9 cellular contexts compared by ENCODE assay signal in the genomic region with DNA sequence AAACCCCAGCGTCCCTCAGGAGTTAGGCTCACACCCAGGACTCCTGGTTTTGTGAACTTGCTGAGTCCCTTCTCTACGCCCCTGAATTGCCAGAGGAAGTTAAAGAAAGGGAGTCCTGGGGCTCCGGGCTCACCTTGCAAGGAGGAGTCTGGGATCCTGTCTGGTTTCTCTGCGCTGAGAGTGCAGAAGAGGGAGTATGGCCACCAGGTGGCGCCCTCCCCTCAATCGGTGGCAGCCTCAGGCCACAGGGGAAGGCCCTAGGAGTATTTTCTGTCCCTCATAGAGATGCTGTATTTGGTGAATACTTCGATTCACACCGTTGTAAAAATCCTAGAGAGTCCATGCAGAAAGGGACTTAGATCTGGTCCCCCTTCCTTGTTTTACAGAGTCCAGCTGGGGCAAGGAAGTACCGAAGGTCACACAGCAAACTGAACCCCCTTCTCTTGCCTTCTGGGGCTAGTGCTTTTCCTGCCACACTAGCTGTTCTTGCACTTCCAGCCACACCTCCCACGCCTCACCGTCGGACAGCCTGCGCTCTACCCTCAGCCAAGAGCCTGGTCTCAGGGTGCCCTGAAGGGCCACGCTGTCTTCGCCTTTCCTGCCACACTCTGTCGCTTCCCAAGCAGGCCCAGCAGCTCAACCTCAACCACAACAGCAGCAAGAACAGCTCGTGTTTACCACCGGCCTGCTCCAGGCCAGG. TPM values are rescaled to one million over a fixed set of nuclear protein-coding genes. Genes with fewer than 3 reads are reported as not detected.
DNase-seq lines count a peak whose midpoint lies in the region; TF ChIP-seq lines count a peak whose summit lies in the region.
"Had no signal": no experiment of that assay in that cellular context is flagged by ENCODE, and none has a peak within 500 bp of the region (broad histone marks: within the 10 kb centered on the region; RNA-seq: fewer than 3 reads in every experiment).

No MANE protein-coding gene starts in this region.

- no peaks in the 10 kb centered on the region for H3K36me3 Mint-ChIP-seq in immature natural killer cell

- no peak overlapping the region for H3K27ac Mint-ChIP-seq in immature natural killer cell

- TF ChIP-seq CTCF in astrocyte of the spinal cord (IDR thresholded peaks at IDR 0.05; ENCODE audit: low read depth, low read length), result peak; percentile 92

- H3K4me3 ChIP-seq in astrocyte of the spinal cord (ENCODE audit: low read depth, low read length), result no peak overlapping the region
- H3K4me3 ChIP-seq: skin epidermis had no signal

- H3K27me3 Mint-ChIP-seq in immature natural killer cell (ENCODE audit: low read depth in 3 of 3), result peaks cover 5 to 28% (median 6%) of the 10 kb centered on the region in 3 donors

- no peak overlapping the region for H3K4me3 Mint-ChIP-seq in immature natural killer cell

- POLR2A ChIA-PET in HEK293T (lab: Yijun Ruan, JAX), result interaction anchor here (0.7 to 1.2 kb wide), 3 partner anchors 10 to 142 kb away, joined by 3 to 5 read pairs (median 3); a partner anchor contains a TSS

- H3K4me1 Mint-ChIP-seq in immature natural killer cell, result no peaks in the 10 kb centered on the region

- CTCF ChIA-PET in HEK293T (lab: Yijun Ruan, JAX), result interaction anchor here (0.5 to 3.3 kb wide), 12 partner anchors 9 to 172 kb away, joined by 3 to 43 read pairs (median 6); no protein-coding TSS in a partner anchor

- in situ Hi-C loops in astrocyte of the spinal cord (cut with HindIII; ENCODE audit: low sequenced_read_pairs), result no loop called here

- DNase-seq in NCI-H2081 (lab: John Stamatoyannopoulos, UW) (peak; percentile 62 to 65), NCI-H2081 treated with DMSO at 0.1 percent for 48 hours (lab: John Stamatoyannopoulos, UW) (no peak), HEK293T (ENCODE audit: extremely low spot score) (peak; percentile 88), MV-4-11 (lab: John Stamatoyannopoulos, UW) (peak; percentile 32), T-helper 9 cell (peak; percentile 76), astrocyte of the spinal cord (ENCODE audit: low read depth, low spot score) (peak; percentile 63), immature natural killer cell (peak; percentile 55 to 61 (median 57))
- DNase-seq in stimulated activated CD4-positive, alpha-beta T cell treated with anti-CD3 and anti-CD28 coated beads, Interleukin-15, amount 100 ng/mL, for 1 hour (ENCODE audit: low read depth in 1 of 2, low spot score in 1 of 2), result peak; percentile 51 to 74

- H3K9me3 Mint-ChIP-seq in immature natural killer cell, result no peaks in the 10 kb centered on the region

TF ChIP-seq in HEK293T, 16 proteins besides CTCF, POLR2A, EP300 and RAD21:
- TF ChIP-seq ZNF384 (IDR thresholded peaks at IDR 0.05) (no peak), L3MBTL2 (conservative IDR thresholded peaks at IDR 0.05) (no peak), SP1 (IDR thresholded peaks at IDR 0.05) (no peak), ELF4 (IDR thresholded peaks at IDR 0.05) (no peak), FOXK2 (IDR thresholded peaks at IDR 0.05) (no peak), SUZ12 (IDR thresholded peaks at IDR 0.05) (no peak), FOXA1 (IDR thresholded peaks at IDR 0.05) (no peak), NFRKB (IDR thresholded peaks at IDR 0.05) (no peak), ARNT (IDR thresholded peaks at IDR 0.05) (no peak), HDGF (IDR thresholded peaks at IDR 0.05; ENCODE audit: borderline replicate concordance) (no peak), BHLHE40 (IDR thresholded peaks at IDR 0.05; ENCODE audit: borderline replicate concordance) (no peak), CTBP1 (IDR thresholded peaks at IDR 0.05; ENCODE audit: borderline replicate concordance) (no peak), LEF1 (IDR thresholded peaks at IDR 0.05; ENCODE audit: borderline replicate concordance) (no peak)
- TF ChIP-seq, protein P1, sequence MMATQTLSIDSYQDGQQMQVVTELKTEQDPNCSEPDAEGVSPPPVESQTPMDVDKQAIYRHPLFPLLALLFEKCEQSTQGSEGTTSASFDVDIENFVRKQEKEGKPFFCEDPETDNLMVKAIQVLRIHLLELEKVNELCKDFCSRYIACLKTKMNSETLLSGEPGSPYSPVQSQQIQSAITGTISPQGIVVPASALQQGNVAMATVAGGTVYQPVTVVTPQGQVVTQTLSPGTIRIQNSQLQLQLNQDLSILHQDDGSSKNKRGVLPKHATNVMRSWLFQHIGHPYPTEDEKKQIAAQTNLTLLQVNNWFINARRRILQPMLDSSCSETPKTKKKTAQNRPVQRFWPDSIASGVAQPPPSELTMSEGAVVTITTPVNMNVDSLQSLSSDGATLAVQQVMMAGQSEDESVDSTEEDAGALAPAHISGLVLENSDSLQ (IDR thresholded peaks at IDR 0.05), result no peak
TF ChIP-seq in HEK293T: peak in this region for 0.

RNA-seq across cellular contexts. Expression of a gene that starts 10.2 kb away (rescaled TPM):
- polyA plus RNA-seq in immature natural killer cell, result not detected

RNA-seq across cellular contexts. Expression of a gene that starts 22.0 kb away (rescaled TPM):
- polyA plus RNA-seq in immature natural killer cell, result 10 to 100 TPM; 20.6 to 45.3 (median 27.1) TPM
